Comparison of ENCODE assay signal across 8 cellular contexts in the genomic region with DNA sequence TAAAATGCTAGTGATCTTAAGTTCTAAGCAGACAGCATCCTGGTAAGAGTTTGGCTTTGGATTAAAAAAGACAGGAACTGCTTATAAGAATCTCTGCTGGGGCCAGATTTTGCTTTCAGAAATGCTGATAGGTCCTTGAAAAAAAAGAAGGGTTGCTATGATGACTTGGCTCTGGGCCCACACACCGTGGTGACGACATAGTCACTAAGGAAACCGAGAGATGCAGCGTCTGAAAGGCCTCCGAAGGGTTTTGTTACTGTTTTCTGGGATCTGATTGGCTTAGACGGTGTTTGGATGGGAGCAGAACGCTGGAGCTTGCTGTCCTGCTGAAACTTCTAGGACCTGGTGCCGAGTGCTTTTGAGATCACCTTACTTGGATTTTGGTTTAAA. TPM values are rescaled to one million over a fixed set of nuclear protein-coding genes. Genes with fewer than 3 reads are reported as not detected.
DNase-seq lines count a peak whose midpoint lies in the region; ATAC-seq and TF ChIP-seq lines count a peak whose summit lies in the region.

No MANE protein-coding gene starts in this region.

- ATAC-seq in HG02763 (IDR thresholded peaks at IDR 0.05; ENCODE audit: unreplicated experiment): no peak

- H3K79me2 ChIP-seq in ACC112 (ENCODE audit: control insufficient read depth, insufficient read depth, low read length, unreplicated experiment): peaks cover 19% of the 10 kb centered on the region

- intact Hi-C loops in breast epithelium (cut with DNase I; ENCODE audit: low total_unique reads): loop anchor here (5.0 kb wide), 1 partner anchor 1896 kb away; no protein-coding TSS in a partner anchor

- H3K27me3 ChIP-seq in ACC112 (ENCODE audit: insufficient read depth, low read length) (no peaks in the 10 kb centered on the region), breast epithelium (no peaks in the 10 kb centered on the region)

- TF ChIP-seq CTCF in WI38 (IDR thresholded peaks at IDR 0.05; ENCODE audit: low read depth, low read length): no peak
- TF ChIP-seq CTCF in breast epithelium (IDR thresholded peaks at IDR 0.05): no peak

- no peaks in the 10 kb centered on the region for H3K9me3 ChIP-seq in breast epithelium

- H2AFZ ChIP-seq in ACC112 (ENCODE audit: low read length, unreplicated experiment): peak overlapping the region; percentile 31

- H3K4me3 ChIP-seq in ACC112 (ENCODE audit: low read depth, low read length): no peak overlapping the region
- H3K4me3 ChIP-seq in WI38 (ENCODE audit: low read depth, low read length): peak overlapping the region; percentile 40
- H3K4me3 ChIP-seq in breast epithelium: peak overlapping the region in 2 of 3 donors; percentile 0 to 39

- H3K27ac ChIP-seq in ACC112 (ENCODE audit: low read depth, low read length) (peak overlapping the region; percentile 59), breast epithelium (peak overlapping the region; percentile 76 to 92)

- TF ChIP-seq POLR2A in breast epithelium (IDR thresholded peaks at IDR 0.05): no peak

- peaks cover 14% of the 10 kb centered on the region for H3K4me1 ChIP-seq in ACC112 (ENCODE audit: control insufficient read depth, insufficient read depth, low read length, unreplicated experiment)
- peaks cover 0 to 7% of the 10 kb centered on the region in 2 donors for H3K4me1 ChIP-seq in breast epithelium

- H3K36me3 ChIP-seq in ACC112 (ENCODE audit: insufficient read depth, low read length): no peaks in the 10 kb centered on the region
- no peaks in the 10 kb centered on the region for H3K36me3 ChIP-seq in breast epithelium

- DNase-seq in GM19238 (ENCODE audit: insufficient read length, low spot score): peak; percentile 76
- DNase-seq in NAMALWA (ENCODE audit: low spot score): peak; percentile 79
- DNase-seq in breast epithelium (ENCODE audit: low spot score in 2 of 2): peak; percentile 69 to 71
- DNase-seq in kidney tubule cell (ENCODE audit: low spot score): peak; percentile 54
- DNase-seq in stimulated activated CD4-positive, alpha-beta T cell treated with anti-CD3 and anti-CD28 coated beads, Interleukin-1b, Interleukin-23, amount 100 ng/mL, for 1 hour (ENCODE audit: low read depth in 2 of 2): peak; percentile 59 to 65

RNA-seq across cellular contexts. Expression of gene FAM118A, which starts 8.4 kb away (rescaled TPM):
- 100 to 1,000 TPM in 1 of 3 donors, 10 to 100 TPM in 2; 33.8 to 104 (median 55.4) TPM for total RNA-seq in breast epithelium

RNA-seq across cellular contexts. Expression of gene UPK3A, which starts 33.4 kb away (rescaled TPM):
- total RNA-seq in breast epithelium: not detected
